In genomic region chr6:158174024-158174423, GRCh38 we compare ENCODE assay signal across 17 cellular contexts. TPM values are rescaled to one million over a fixed set of nuclear protein-coding genes. Genes with fewer than 3 reads are reported as not detected.
DNase-seq lines count a peak whose midpoint lies in the region; ATAC-seq and TF ChIP-seq lines count a peak whose summit lies in the region.
"Had no signal": no experiment of that assay in that cellular context is flagged by ENCODE, and none has a peak within 500 bp of the region (broad histone marks: within the 10 kb centered on the region; RNA-seq: fewer than 3 reads in every experiment).

No MANE protein-coding gene starts in this region.

- no peaks in the 10 kb centered on the region for H3K27me3 Mint-ChIP-seq in osteocyte (ENCODE audit: unreplicated experiment)
- no peaks in the 10 kb centered on the region for H3K27me3 Mint-ChIP-seq in natural killer cell treated with Interleukin-12 subunit alpha and Interleukin-12 subunit beta and Interleukin-15 and Interleukin-18, amount 100 ng/mL, for 72 hours
- H3K27me3 Mint-ChIP-seq: CD8-positive, alpha-beta memory T cell had no signal

- TF ChIP-seq CTCF in PC-3 (conservative IDR thresholded peaks at IDR 0.05; ENCODE audit: low read depth, low read length) (no peak), fibroblast of the aortic adventitia (IDR thresholded peaks at IDR 0.05; ENCODE audit: insufficient read depth, low read length) (no peak), osteocyte (IDR thresholded peaks at IDR 0.05) (no peak), heart right ventricle (IDR thresholded peaks at IDR 0.05) (no peak)

- ATAC-seq in PC-3, result no peak
- ATAC-seq in natural killer cell treated with Interleukin-12 subunit alpha and Interleukin-12 subunit beta and Interleukin-15 and Interleukin-18, amount 100 ng/mL, for 72 hours, result no peak
- ATAC-seq in heart right ventricle, result no peak
- ATAC-seq: K562 had no signal

- no peaks in the 10 kb centered on the region for H3K9me3 ChIP-seq in PC-3 (ENCODE audit: low read length)
- H3K9me3 ChIP-seq in heart right ventricle, result peaks cover 0 to 7% (median 0%) of the 10 kb centered on the region in 11 donors

- no peaks in the 10 kb centered on the region for H4K20me1 ChIP-seq in PC-3 (ENCODE audit: low read length)

- no peaks in the 10 kb centered on the region for H3K9me3 Mint-ChIP-seq in osteocyte (ENCODE audit: unreplicated experiment)
- no peaks in the 10 kb centered on the region for H3K9me3 Mint-ChIP-seq in natural killer cell treated with Interleukin-12 subunit alpha and Interleukin-12 subunit beta and Interleukin-15 and Interleukin-18, amount 100 ng/mL, for 72 hours
- H3K9me3 Mint-ChIP-seq: CD8-positive, alpha-beta memory T cell had no signal

- intact Hi-C loops in PC-3 (cut with micrococcal nuclease), result no loop called here
- intact Hi-C loops in heart right ventricle (cut with DNase I), result no loop called here

- no TSS peak for BruUV-seq in PC-3 (replicated peaks; lab: Mats Ljungman, UMichigan)

- H3K27me3 ChIP-seq in ACC112 (ENCODE audit: insufficient read depth, low read length) (no peaks in the 10 kb centered on the region), PC-3 (ENCODE audit: low read length) (no peaks in the 10 kb centered on the region), heart right ventricle (no peaks in the 10 kb centered on the region)

- peaks cover 34% of the 10 kb centered on the region for H3K36me3 Mint-ChIP-seq in osteocyte (ENCODE audit: unreplicated experiment)
- peaks cover 9% of the 10 kb centered on the region for H3K36me3 Mint-ChIP-seq in natural killer cell treated with Interleukin-12 subunit alpha and Interleukin-12 subunit beta and Interleukin-15 and Interleukin-18, amount 100 ng/mL, for 72 hours

- H3K9me2 ChIP-seq in PC-3 (replicated peaks; ENCODE audit: low read length), result no peaks in the 10 kb centered on the region

- H3K4me2 ChIP-seq in PC-3 (ENCODE audit: low read length), result 0 out of 2 replicates have a peak overlapping the region, but pooled peaks have one; percentile 6

- H3K36me3 ChIP-seq in ACC112 (ENCODE audit: insufficient read depth, low read length) (peaks cover 15% of the 10 kb centered on the region; the same call in 1 of the 2 replicates), PC-3 (ENCODE audit: low read depth, low read length) (no peaks in the 10 kb centered on the region), heart right ventricle (peaks cover 0 to 32% (median 0%) of the 10 kb centered on the region in 9 donors)

- H2AFZ ChIP-seq in ACC112 (ENCODE audit: low read length, unreplicated experiment) (no peak overlapping the region), PC-3 (ENCODE audit: low read length) (no peak overlapping the region)

- no peak overlapping the region for H3K9ac ChIP-seq in PC-3 (ENCODE audit: low read length)

- H3F3A ChIP-seq in PC-3 (ENCODE audit: low read length, unreplicated experiment), result no peaks in the 10 kb centered on the region

- H3K4me1 Mint-ChIP-seq in osteocyte (ENCODE audit: unreplicated experiment), result peaks cover 42% of the 10 kb centered on the region
- H3K4me1 Mint-ChIP-seq in natural killer cell treated with Interleukin-12 subunit alpha and Interleukin-12 subunit beta and Interleukin-15 and Interleukin-18, amount 100 ng/mL, for 72 hours (ENCODE audit: low read depth in 2 of 2), result peaks cover 0 to 9% of the 10 kb centered on the region in 2 donors

- POLR2A ChIA-PET in PC-3 (lab: Charles Lee; ENCODE audit: unreplicated experiment), result no interaction called here

- peaks cover 36% of the 10 kb centered on the region for H3K4me1 ChIP-seq in ACC112 (ENCODE audit: control insufficient read depth, insufficient read depth, low read length, unreplicated experiment)
- H3K4me1 ChIP-seq in PC-3 (ENCODE audit: insufficient read depth, low read length), result peaks cover 29% of the 10 kb centered on the region
- peaks cover 0 to 22% (median 13%) of the 10 kb centered on the region in 9 donors for H3K4me1 ChIP-seq in heart right ventricle

- DNase-seq in PC-3, result no peak
- DNase-seq in fibroblast of the aortic adventitia (ENCODE audit: low read depth), result peak; percentile 20
- no peak for DNase-seq in osteocyte (ENCODE audit: extremely low spot score, unreplicated experiment)
- DNase-seq in natural killer cell treated with Interleukin-12 subunit alpha and Interleukin-12 subunit beta and Interleukin-15 and Interleukin-18, amount 100 ng/mL, for 72 hours (ENCODE audit: low spot score), result no peak
- no peak for DNase-seq in stimulated activated CD4-positive, alpha-beta T cell treated with anti-CD3 and anti-CD28 coated beads, Interleukin-1b, Interleukin-23, amount 100 ng/mL, for 48 hours
- DNase-seq in heart right ventricle, result no peak
- no peak for DNase-seq in middle frontal gyrus (ENCODE audit: extremely low spot score, low spot score)
- DNase-seq: C1 segment of cervical spinal cord; CD8-positive, alpha-beta memory T cell; NCI-H1105; NCI-H2081; NCI-H510A; NCI-H774; OCI-M1 had no signal

- H3K79me2 ChIP-seq in ACC112 (ENCODE audit: control insufficient read depth, insufficient read depth, low read length, unreplicated experiment), result peaks cover 29% of the 10 kb centered on the region
- no peaks in the 10 kb centered on the region for H3K79me2 ChIP-seq in PC-3 (ENCODE audit: low read length)

- 68 to 74% methylated on average over 2 of the region's 2 CpGs for WGBS in heart right ventricle, 2 donors

- H3K4me3 Mint-ChIP-seq in osteocyte (ENCODE audit: unreplicated experiment), result no peak overlapping the region
- no peak overlapping the region for H3K4me3 Mint-ChIP-seq in natural killer cell treated with Interleukin-12 subunit alpha and Interleukin-12 subunit beta and Interleukin-15 and Interleukin-18, amount 100 ng/mL, for 72 hours

- CTCF ChIA-PET in PC-3 (lab: Charles Lee), result no interaction called here

- H3K27ac Mint-ChIP-seq in osteocyte (ENCODE audit: unreplicated experiment), result peak overlapping the region; percentile 14
- H3K27ac Mint-ChIP-seq in natural killer cell treated with Interleukin-12 subunit alpha and Interleukin-12 subunit beta and Interleukin-15 and Interleukin-18, amount 100 ng/mL, for 72 hours, result no peak overlapping the region
- H3K27ac Mint-ChIP-seq: CD8-positive, alpha-beta memory T cell had no signal

- H3K27ac ChIP-seq in ACC112 (ENCODE audit: low read depth, low read length), result peak overlapping the region; percentile 29; the same call in 1 of the 2 replicates
- H3K27ac ChIP-seq in PC-3 (ENCODE audit: low read length), result no peak overlapping the region
- peak overlapping the region in 1 of 10 donors; percentile 10 for H3K27ac ChIP-seq in heart right ventricle
- H3K27ac ChIP-seq: RWPE1 had no signal

- H3K4me3 ChIP-seq in ACC112 (ENCODE audit: low read depth, low read length) (no peak overlapping the region), PC-3 (ENCODE audit: low read length) (no peak overlapping the region), fibroblast of the aortic adventitia (ENCODE audit: low read depth, low read length) (no peak overlapping the region), heart right ventricle (no peak overlapping the region)
- H3K4me3 ChIP-seq: K562 had no signal

RNA-seq across cellular contexts. Expression of gene GTF2H5, which starts 5.9 kb away (rescaled TPM):
- total RNA-seq in PC-3 (2014; rRNA removed), result 2.8 and 3.0 TPM in 2 replicates
- 10.5 and 48.6 TPM in 2 replicates for total RNA-seq in fibroblast of the aortic adventitia (ENCODE audit: low replicate concordance)
- total RNA-seq in osteocyte, result 29.3 and 31.6 TPM in 2 replicates
- 10 to 100 TPM; 12.7 to 13.1 TPM for total RNA-seq in natural killer cell treated with Interleukin-12 subunit alpha and Interleukin-12 subunit beta and Interleukin-15 and Interleukin-18, amount 100 ng/mL, for 72 hours
- 10 to 100 TPM; 23.1 to 32.1 (median 27.2) TPM for total RNA-seq in heart right ventricle
- polyA plus RNA-seq in heart right ventricle, result 1 to 10 TPM; 2.5 to 6.4 TPM

RNA-seq across cellular contexts. Expression of gene SERAC1, which starts 6.0 kb away (rescaled TPM):
- 3.9 and 5.0 TPM in 2 replicates for total RNA-seq in PC-3 (2014; rRNA removed)
- 7.4 and 11.2 TPM in 2 replicates for total RNA-seq in fibroblast of the aortic adventitia (ENCODE audit: low replicate concordance)
- 10.3 and 10.7 TPM in 2 replicates for total RNA-seq in osteocyte
- total RNA-seq in natural killer cell treated with Interleukin-12 subunit alpha and Interleukin-12 subunit beta and Interleukin-15 and Interleukin-18, amount 100 ng/mL, for 72 hours, result 1 to 10 TPM; 4.9 to 7.9 TPM
- total RNA-seq in heart right ventricle, result 1 to 10 TPM; 4.0 to 6.0 (median 4.9) TPM
- polyA plus RNA-seq in heart right ventricle, result 1 to 10 TPM; 2.0 to 3.0 TPM
